Comparison of ENCODE assay signal across 1 cellular context in genomic region chr2:106581755-106582430, GRCh38.
TF ChIP-seq lines count a peak whose summit lies in the region.

No MANE protein-coding gene starts in this region.

TF ChIP-seq in SK-N-SH, 30 proteins besides CTCF, POLR2A, EP300 and RAD21 (continued from another document):
- TF ChIP-seq USF2 (IDR thresholded peaks at IDR 0.05; ENCODE audit: borderline replicate concordance, low read depth, low read length) (no peak), GATA2 (CRISPR knock-in tag; IDR thresholded peaks at IDR 0.05) (no peak), EZH2phosphoT487 (IDR thresholded peaks at IDR 0.05; ENCODE audit: borderline replicate concordance, low read depth) (no peak), SIN3A (IDR thresholded peaks at IDR 0.05; ENCODE audit: borderline replicate concordance, low read depth, low read length) (no peak), USF1 (IDR thresholded peaks at IDR 0.05; ENCODE audit: borderline replicate concordance, low read depth) (no peak), FOSL2 (IDR thresholded peaks at IDR 0.05; ENCODE audit: borderline replicate concordance, low read depth) (no peak), RFX5 (IDR thresholded peaks at IDR 0.05; ENCODE audit: low read length) (no peak), RXRA (IDR thresholded peaks at IDR 0.05; ENCODE audit: borderline replicate concordance, low read depth) (no peak), JUND (IDR thresholded peaks at IDR 0.05) (no peak)
